8 cellular contexts compared by ENCODE assay signal in the genomic region with DNA sequence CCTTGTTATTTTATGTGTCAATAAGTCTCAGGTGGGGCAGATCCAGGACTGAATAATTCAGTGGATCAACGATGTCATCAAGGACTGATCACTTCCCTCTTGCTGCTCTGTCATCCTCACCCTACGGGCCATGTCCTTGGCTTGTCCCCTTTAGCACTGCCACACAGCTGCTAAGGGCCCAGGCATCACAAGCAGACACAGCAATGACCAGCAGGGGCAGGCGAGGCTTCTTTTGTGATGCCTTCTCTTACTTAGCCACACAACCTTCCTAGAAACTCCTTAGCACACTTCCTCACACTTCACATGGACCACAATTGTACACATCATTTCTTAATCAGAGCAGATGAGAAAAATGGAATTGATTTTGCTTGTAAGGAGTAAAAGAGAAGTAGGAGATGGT.
DNase-seq lines count a peak whose midpoint lies in the region; ATAC-seq and TF ChIP-seq lines count a peak whose summit lies in the region.

No MANE protein-coding gene starts in this region.

- WGBS in stomach, 5 donors = 50 to 64% (median 54%) methylated on average over 3 of the region's 3 CpGs
- 62 to 64% methylated on average over 3 of the region's 3 CpGs for WGBS in lower leg skin, 2 donors

- ATAC-seq in Right ventricle myocardium superior (ENCODE audit: poor library complexity) (no peak), HG03175 (IDR thresholded peaks at IDR 0.05; ENCODE audit: unreplicated experiment) (no peak)

- intact Hi-C loops in left ventricle myocardium inferior (cut with micrococcal nuclease) = no loop called here
- intact Hi-C loops in Right ventricle myocardium superior (cut with DNase I) = no loop called here
- intact Hi-C loops in stomach (cut with DNase I; ENCODE audit: low total_unique reads) = no loop called here
- intact Hi-C loops in lower leg skin (cut with DNase I; ENCODE audit: low total_unique reads) = no loop called here
- intact Hi-C loops in activated T-helper 2 cell treated with anti-CD3 and anti-CD28 coated beads, Interferon-gamma antibody, Interleukin-2, Interleukin-4, amounts not matched to agents 10 μg/mL and 5 μg/mL and 100 μg/mL, durations not matched to agents 14 hours and 24 hours and 36 hours (cut with micrococcal nuclease) = no loop called here

- no peaks in the 10 kb centered on the region for H3K36me3 ChIP-seq in left ventricle myocardium inferior
- H3K36me3 ChIP-seq in MG63 = no peaks in the 10 kb centered on the region
- H3K36me3 ChIP-seq in stomach = no peaks in the 10 kb centered on the region

- TF ChIP-seq POLR2A in stomach (IDR thresholded peaks at IDR 0.05) (no peak), lower leg skin (IDR thresholded peaks at IDR 0.05) (no peak)

- H3K4me1 ChIP-seq in left ventricle myocardium inferior (no peaks in the 10 kb centered on the region), stomach (no peaks in the 10 kb centered on the region)

- no peak for TF ChIP-seq EP300 in stomach (IDR thresholded peaks at IDR 0.05)

- H3K9me3 ChIP-seq in left ventricle myocardium inferior (replicated peaks) = no peaks in the 10 kb centered on the region
- no peaks in the 10 kb centered on the region for H3K9me3 ChIP-seq in MG63
- H3K9me3 ChIP-seq in stomach = no peaks in the 10 kb centered on the region

- no peaks in the 10 kb centered on the region for H3K27me3 Mint-ChIP-seq in endothelial cell (ENCODE audit: unreplicated experiment)
- no peaks in the 10 kb centered on the region for H3K27me3 Mint-ChIP-seq in activated T-helper 2 cell treated with anti-CD3 and anti-CD28 coated beads, Interferon-gamma antibody, Interleukin-2, Interleukin-4, amounts not matched to agents 10 μg/mL and 5 μg/mL and 100 μg/mL, durations not matched to agents 14 hours and 24 hours and 36 hours (ENCODE audit: low read depth)

- H3K27ac Mint-ChIP-seq in endothelial cell (ENCODE audit: unreplicated experiment) = no peak overlapping the region
- H3K27ac Mint-ChIP-seq in activated T-helper 2 cell treated with anti-CD3 and anti-CD28 coated beads, Interferon-gamma antibody, Interleukin-2, Interleukin-4, amounts not matched to agents 10 μg/mL and 5 μg/mL and 100 μg/mL, durations not matched to agents 14 hours and 24 hours and 36 hours = no peak overlapping the region

- peaks cover 5% of the 10 kb centered on the region for H3K27me3 ChIP-seq in left ventricle myocardium inferior (ENCODE audit: low read depth)
- no peaks in the 10 kb centered on the region for H3K27me3 ChIP-seq in MG63
- no peaks in the 10 kb centered on the region for H3K27me3 ChIP-seq in stomach

- H3K4me3 ChIP-seq in left ventricle myocardium inferior (no peak overlapping the region), MG63 (no peak overlapping the region), stomach (no peak overlapping the region), lower leg skin (ENCODE audit: low read depth, poor library complexity, severe bottlenecking) (no peak overlapping the region)

- DNase-seq in left ventricle myocardium inferior (no peak), Right ventricle myocardium superior (no peak), MG63 (peak; percentile 11), endothelial cell (ENCODE audit: low spot score) (peak; percentile 45), stomach (no peak), lower leg skin (ENCODE audit: low spot score in 2 of 2) (no peak)
- no peak for DNase-seq in activated T-helper 2 cell treated with anti-CD3 and anti-CD28 coated beads, Interferon-gamma antibody, Interleukin-2, Interleukin-4, amounts not matched to agents 10 μg/mL and 5 μg/mL and 100 μg/mL, durations not matched to agents 14 hours and 24 hours and 36 hours (ENCODE audit: low spot score)

- H3K4me1 Mint-ChIP-seq in endothelial cell (ENCODE audit: unreplicated experiment) = no peaks in the 10 kb centered on the region
- no peaks in the 10 kb centered on the region for H3K4me1 Mint-ChIP-seq in activated T-helper 2 cell treated with anti-CD3 and anti-CD28 coated beads, Interferon-gamma antibody, Interleukin-2, Interleukin-4, amounts not matched to agents 10 μg/mL and 5 μg/mL and 100 μg/mL, durations not matched to agents 14 hours and 24 hours and 36 hours (ENCODE audit: low read depth)

- H3K9me3 Mint-ChIP-seq in endothelial cell (ENCODE audit: unreplicated experiment) = no peaks in the 10 kb centered on the region
- peaks cover 5% of the 10 kb centered on the region for H3K9me3 Mint-ChIP-seq in activated T-helper 2 cell treated with anti-CD3 and anti-CD28 coated beads, Interferon-gamma antibody, Interleukin-2, Interleukin-4, amounts not matched to agents 10 μg/mL and 5 μg/mL and 100 μg/mL, durations not matched to agents 14 hours and 24 hours and 36 hours

- H3K36me3 Mint-ChIP-seq in endothelial cell (ENCODE audit: low read depth, unreplicated experiment) = no peaks in the 10 kb centered on the region
- no peaks in the 10 kb centered on the region for H3K36me3 Mint-ChIP-seq in activated T-helper 2 cell treated with anti-CD3 and anti-CD28 coated beads, Interferon-gamma antibody, Interleukin-2, Interleukin-4, amounts not matched to agents 10 μg/mL and 5 μg/mL and 100 μg/mL, durations not matched to agents 14 hours and 24 hours and 36 hours (ENCODE audit: low read depth)

- H3K4me3 Mint-ChIP-seq in endothelial cell (ENCODE audit: unreplicated experiment) = no peak overlapping the region
- no peak overlapping the region for H3K4me3 Mint-ChIP-seq in activated T-helper 2 cell treated with anti-CD3 and anti-CD28 coated beads, Interferon-gamma antibody, Interleukin-2, Interleukin-4, amounts not matched to agents 10 μg/mL and 5 μg/mL and 100 μg/mL, durations not matched to agents 14 hours and 24 hours and 36 hours (ENCODE audit: low read depth)

- H3K27ac ChIP-seq in left ventricle myocardium inferior (replicated peaks) (no peak overlapping the region), stomach (no peak overlapping the region)

- TF ChIP-seq CTCF in left ventricle myocardium inferior (IDR thresholded peaks at IDR 0.05; ENCODE audit: borderline replicate concordance) (peak; percentile 47), endothelial cell (IDR thresholded peaks at IDR 0.05; ENCODE audit: unreplicated experiment) (peak; percentile 37), stomach (IDR thresholded peaks at IDR 0.05) (no peak), lower leg skin (IDR thresholded peaks at IDR 0.05) (no peak)

Comparison
In these comparisons a context has a peak if more than half of its experiments do, and no peak if none do; other contexts are left out.
1. DNase-seq: peak in MG63 (single experiment) and endothelial cell (single experiment); none in left ventricle myocardium inferior (single experiment), Right ventricle myocardium superior (single experiment), stomach (single experiment), lower leg skin (0 of 2) and activated T-helper 2 cell treated with anti-CD3 and anti-CD28 coated beads, Interferon-gamma antibody, Interleukin-2, Interleukin-4, amounts not matched to agents 10 μg/mL and 5 μg/mL and 100 μg/mL, durations not matched to agents 14 hours and 24 hours and 36 hours (single experiment).
2. CTCF ChIP-seq: peak in left ventricle myocardium inferior (single experiment) and endothelial cell (single experiment); none in stomach (0 of 7) and lower leg skin (0 of 3).